In the genomic region with DNA sequence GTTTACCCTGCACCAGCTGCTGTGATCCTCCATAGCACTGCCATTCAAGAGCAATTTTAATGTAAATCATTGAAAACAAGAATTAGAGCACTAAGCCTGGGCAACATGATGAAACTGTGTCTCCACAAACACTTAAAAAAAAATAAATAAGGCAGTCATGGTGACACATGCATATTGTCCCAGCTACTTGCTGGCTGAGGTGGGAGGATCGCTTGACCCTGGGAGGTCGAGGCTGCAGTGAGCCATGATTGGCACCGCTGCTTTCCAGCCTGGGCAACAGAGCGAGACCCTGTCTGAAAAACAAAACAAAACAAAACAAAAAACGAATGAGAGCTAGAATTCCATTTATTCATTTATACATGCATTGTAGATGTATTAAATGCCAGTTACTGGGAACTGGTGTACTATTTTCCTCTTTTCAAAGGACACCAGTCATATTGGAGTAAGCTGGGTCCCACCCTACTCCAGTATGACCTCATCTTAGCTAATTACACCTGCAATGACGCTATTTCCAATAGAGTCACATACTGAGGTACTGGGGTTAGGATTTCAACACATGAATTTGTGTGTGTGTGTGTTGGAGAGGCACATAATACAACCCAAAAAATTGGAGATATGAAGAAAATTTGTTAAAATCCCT, we compare ENCODE assay signal across 23 cellular contexts.
DNase-seq lines count a peak whose midpoint lies in the region; ATAC-seq, FAIRE-seq and TF ChIP-seq lines count a peak whose summit lies in the region.
"Had no signal": no experiment of that assay in that cellular context is flagged by ENCODE, and none has a peak within 500 bp of the region (broad histone marks: within the 10 kb centered on the region; RNA-seq: fewer than 3 reads in every experiment).

No MANE protein-coding gene starts in this region.

- H3K27ac ChIP-seq in RWPE2 (ENCODE audit: poor library complexity, severe bottlenecking) (peak overlapping the region; percentile 47), gastroesophageal sphincter (peak overlapping the region in 3 of 4 donors; percentile 54 to 85 (median 65)), stomach smooth muscle (ENCODE audit: low read length) (peak overlapping the region; percentile 77), small intestine (ENCODE audit: low read depth in 1 of 2, low read length in 1 of 2) (no peak overlapping the region)
- H3K27ac ChIP-seq: body of pancreas, colonic mucosa had no signal

- TF ChIP-seq CTCF in RWPE2 (IDR thresholded peaks at IDR 0.05; ENCODE audit: poor library complexity, severe bottlenecking) (no peak), gastroesophageal sphincter (IDR thresholded peaks at IDR 0.05) (no peak)

- H3K9me3 ChIP-seq in RWPE2 (ENCODE audit: severe bottlenecking) (no peaks in the 10 kb centered on the region), gastroesophageal sphincter (no peaks in the 10 kb centered on the region), stomach smooth muscle (ENCODE audit: control insufficient read depth in 2 of 2, low read length in 2 of 2) (no peaks in the 10 kb centered on the region), small intestine (ENCODE audit: control insufficient read depth, low read depth) (no peaks in the 10 kb centered on the region)
- H3K9me3 ChIP-seq: BE2C, body of pancreas, colonic mucosa, SK-N-SH had no signal

- no peak for FAIRE-seq in small intestine (lab: Jason Lieb, UNC)
- FAIRE-seq: A204.1 had no signal

- peaks cover 16 to 44% of the 10 kb centered on the region in 2 donors for H3K27me3 Mint-ChIP-seq in stimulated activated naive B cell treated with anti-CD40 and anti-IgM and Interleukin-4, amounts not matched to agents 10 μg/mL and 1 μg/mL and 100 μg/mL, for 72 hours
- H3K27me3 Mint-ChIP-seq: effector memory CD8-positive, alpha-beta T cell had no signal

- H3K27ac Mint-ChIP-seq in stimulated activated naive B cell treated with anti-CD40 and anti-IgM and Interleukin-4, amounts not matched to agents 10 μg/mL and 1 μg/mL and 100 μg/mL, for 72 hours = no peak overlapping the region
- H3K27ac Mint-ChIP-seq: GM23338; IgD-negative memory B cell; T-helper 2 cell treated with Interferon-gamma antibody and Interleukin-4, amounts not matched to agents 5 μg/mL and 100 μg/mL, for 36 hours had no signal

- no peaks in the 10 kb centered on the region for H3K36me3 Mint-ChIP-seq in stimulated activated naive B cell treated with anti-CD40 and anti-IgM and Interleukin-4, amounts not matched to agents 10 μg/mL and 1 μg/mL and 100 μg/mL, for 72 hours
- H3K36me3 Mint-ChIP-seq: IgD-negative memory B cell had no signal

- H3K4me1 ChIP-seq in RWPE2 (ENCODE audit: insufficient read depth, poor library complexity, severe bottlenecking) = peaks cover 13% of the 10 kb centered on the region
- H3K4me1 ChIP-seq in gastroesophageal sphincter = peaks cover 0 to 40% (median 0%) of the 10 kb centered on the region in 3 donors
- H3K4me1 ChIP-seq in stomach smooth muscle (ENCODE audit: control insufficient read depth, insufficient read depth, low read length) = peaks cover 58% of the 10 kb centered on the region
- H3K4me1 ChIP-seq in small intestine (ENCODE audit: control insufficient read depth in 2 of 2, insufficient read depth in 1 of 2, low read depth in 1 of 2, low read length in 1 of 2) = no peaks in the 10 kb centered on the region
- H3K4me1 ChIP-seq: BE2C had no signal

- H3K9ac ChIP-seq in stomach smooth muscle (ENCODE audit: low read length in 2 of 2) = no peak overlapping the region
- H3K9ac ChIP-seq: SK-N-SH had no signal

- TF ChIP-seq EP300 in gastroesophageal sphincter (IDR thresholded peaks at IDR 0.05) = no peak

- H3K4me3 Mint-ChIP-seq in stimulated activated naive B cell treated with anti-CD40 and anti-IgM and Interleukin-4, amounts not matched to agents 10 μg/mL and 1 μg/mL and 100 μg/mL, for 72 hours = no peak overlapping the region
- H3K4me3 Mint-ChIP-seq: effector memory CD8-positive, alpha-beta T cell; GM23338; IgD-negative memory B cell; T-helper 2 cell treated with Interferon-gamma antibody and Interleukin-4, amounts not matched to agents 5 μg/mL and 100 μg/mL, for 36 hours had no signal

- H3K9me3 Mint-ChIP-seq in stimulated activated naive B cell treated with anti-CD40 and anti-IgM and Interleukin-4, amounts not matched to agents 10 μg/mL and 1 μg/mL and 100 μg/mL, for 72 hours = no peaks in the 10 kb centered on the region
- H3K9me3 Mint-ChIP-seq: effector memory CD8-positive, alpha-beta T cell; GM23338; IgD-negative memory B cell; T-helper 2 cell treated with Interferon-gamma antibody and Interleukin-4, amounts not matched to agents 5 μg/mL and 100 μg/mL, for 36 hours had no signal

- H3K27me3 ChIP-seq in RWPE2 (ENCODE audit: insufficient read depth, poor library complexity, severe bottlenecking) (no peaks in the 10 kb centered on the region), gastroesophageal sphincter (no peaks in the 10 kb centered on the region), stomach smooth muscle (ENCODE audit: control insufficient read depth in 1 of 2, insufficient read depth in 2 of 2, low read length in 2 of 2) (no peaks in the 10 kb centered on the region), small intestine (ENCODE audit: control insufficient read depth in 2 of 2, insufficient read depth in 2 of 2, low read length in 2 of 2) (no peaks in the 10 kb centered on the region)
- H3K27me3 ChIP-seq: BE2C, body of pancreas, colonic mucosa had no signal

- H3K36me3 ChIP-seq in RWPE2 (ENCODE audit: low read depth) = peaks cover 100% of the 10 kb centered on the region
- H3K36me3 ChIP-seq in gastroesophageal sphincter = peaks cover 0 to 69% of the 10 kb centered on the region in 2 donors
- peaks cover 44 to 58% of the 10 kb centered on the region in 2 donors for H3K36me3 ChIP-seq in stomach smooth muscle (ENCODE audit: control insufficient read depth in 2 of 2, insufficient read depth in 2 of 2, low read length in 2 of 2)
- peaks cover 0 to 36% of the 10 kb centered on the region in 2 donors for H3K36me3 ChIP-seq in small intestine (ENCODE audit: control insufficient read depth in 2 of 2, insufficient read depth in 2 of 2, low read length in 2 of 2)
- H3K36me3 ChIP-seq: BE2C, colonic mucosa had no signal

- H3K4me1 Mint-ChIP-seq in stimulated activated naive B cell treated with anti-CD40 and anti-IgM and Interleukin-4, amounts not matched to agents 10 μg/mL and 1 μg/mL and 100 μg/mL, for 72 hours = peaks cover 12 to 28% of the 10 kb centered on the region in 2 donors
- H3K4me1 Mint-ChIP-seq: IgD-negative memory B cell had no signal

- ATAC-seq in RWPE2 (ENCODE audit: low read depth) (no peak), gastroesophageal sphincter (no peak), GM19467 (IDR thresholded peaks at IDR 0.05; ENCODE audit: unreplicated experiment) (no peak)
- no peak for ATAC-seq in stimulated activated naive B cell treated with anti-CD40 and anti-IgM and Interleukin-4, amounts not matched to agents 10 μg/mL and 1 μg/mL and 100 μg/mL, for 72 hours (replicated peaks)
- ATAC-seq: body of pancreas; effector memory CD8-positive, alpha-beta T cell; GM23338 had no signal

- DNase-seq in NCI-H748 (lab: John Stamatoyannopoulos, UW; ENCODE audit: unreplicated experiment) (peak; percentile 61), NCI-H748 treated with DMSO at 0.1 percent for 48 hours (lab: John Stamatoyannopoulos, UW) (no peak), RWPE2 (ENCODE audit: low spot score) (no peak), small intestine (no peak)
- no peak for DNase-seq in stimulated activated naive B cell treated with anti-CD40 and anti-IgM and Interleukin-4, amounts not matched to agents 10 μg/mL and 1 μg/mL and 100 μg/mL, for 72 hours
- DNase-seq: activated CD4-positive, alpha-beta T cell treated with anti-CD3 and anti-CD28 coated beads, Interleukin-2, amount 50 U/mL, for 4 hours; activated CD8-positive, alpha-beta memory T cell treated with anti-CD3 and anti-CD28 coated beads, Interleukin-2, amount 50 U/mL, for 48 hours; activated effector memory CD4-positive, alpha-beta T cell treated with Interleukin-2 at 50 U/mL for 16 hours; BE2C; body of pancreas; colonic mucosa; effector memory CD8-positive, alpha-beta T cell; NCI-H1436; NK-92 treated with Interleukin-12 subunit alpha and Interleukin-12 subunit beta, amount 100 ng/mL, for 24 hours; occipital lobe; SK-N-SH had no signal

- WGBS in gastroesophageal sphincter (ENCODE audit: low coverage in 1 of 2), 2 donors = 86 to 89% methylated on average over 6 of the region's 6 CpGs
- WGBS in small intestine, 3 donors = 88 to 94% (median 93%) methylated on average over 6 of the region's 6 CpGs

- H3K4me3 ChIP-seq in RWPE2 (ENCODE audit: severe bottlenecking) (no peak overlapping the region), gastroesophageal sphincter (no peak overlapping the region), stomach smooth muscle (ENCODE audit: low read length in 2 of 2) (no peak overlapping the region), small intestine (ENCODE audit: low read depth in 1 of 2, low read length in 2 of 2) (no peak overlapping the region)
- H3K4me3 ChIP-seq: body of pancreas, colonic mucosa, GM23338 had no signal

- TF ChIP-seq POLR2A in gastroesophageal sphincter (IDR thresholded peaks at IDR 0.05) = no peak

Comparison
In these comparisons a context has a peak if more than half of its experiments do, and no peak if none do; other contexts are left out.
1. H3K27ac ChIP-seq: peak in RWPE2 (single experiment), gastroesophageal sphincter (3 of 4) and stomach smooth muscle (single experiment); none in small intestine (0 of 2).